ENCODE assay signal across 30 cellular contexts in genomic region chr6:149242883-149243282, GRCh38.
DNase-seq lines count a peak whose midpoint lies in the region; ATAC-seq, FAIRE-seq and TF ChIP-seq lines count a peak whose summit lies in the region.
"Had no signal": no experiment of that assay in that cellular context is flagged by ENCODE, and none has a peak within 500 bp of the region (broad histone marks: within the 10 kb centered on the region; RNA-seq: fewer than 3 reads in every experiment).

No MANE protein-coding gene starts in this region.

- H3K36me3 Mint-ChIP-seq in nephron (ENCODE audit: low read depth) = no peaks in the 10 kb centered on the region
- peaks cover 2% of the 10 kb centered on the region for H3K36me3 Mint-ChIP-seq in Calu3 (ENCODE audit: insufficient read depth, unreplicated experiment)
- H3K36me3 Mint-ChIP-seq: mesothelial cell of epicardium, naive B cell had no signal

- POLR2A ChIA-PET in K562 (lab: Yijun Ruan, JAX) = interaction anchor here (2.0 kb wide), 1 partner anchor 12 kb away, joined by 4 read pairs; no protein-coding TSS in a partner anchor

- H3K27ac Mint-ChIP-seq in nephron (peak overlapping the region in 2 of 3 experiments; percentile 31 to 61), Calu3 (ENCODE audit: unreplicated experiment) (no peak overlapping the region)
- H3K27ac Mint-ChIP-seq: activated CD4-positive, alpha-beta memory T cell treated with anti-CD3 and anti-CD28 coated beads for 36 hours; mesothelial cell of epicardium; naive B cell; T-helper 17 cell had no signal

- TF ChIP-seq EP300 in K562 (IDR thresholded peaks at IDR 0.05; ENCODE audit: low read length) = no peak

- FAIRE-seq in K562 (lab: Jason Lieb, UNC) = no peak
- FAIRE-seq: TTC549 had no signal

- DNase-seq in EH (ENCODE audit: low read depth) = peak; percentile 28
- peak; percentile 66 for DNase-seq in M059J (ENCODE audit: low read depth)
- no peak for DNase-seq in K562 (ENCODE audit: extremely low read depth in 1 of 4, low spot score in 3 of 4)
- no peak for DNase-seq in cardiac septum (ENCODE audit: low spot score)
- no peak for DNase-seq in body of pancreas
- DNase-seq in Calu3 = no peak
- DNase-seq: activated CD4-positive, alpha-beta memory T cell treated with anti-CD3 and anti-CD28 coated beads for 36 hours; activated naive CD4-positive, alpha-beta T cell treated with Interleukin-2 at 50 U/mL for 16 hours; adrenal gland; C1 segment of cervical spinal cord; colonic mucosa; effector memory CD4-positive, alpha-beta T cell; foreskin melanocyte; GDM1; H7; Karpas-422; naive B cell; NCI-H446; NCI-H774; stimulated activated CD4-positive, alpha-beta T cell treated with anti-CD3 and anti-CD28 coated beads, Interleukin-12 subunit alpha, Interleukin-12 subunit beta, amount 100 ng/mL, for 4 hours; stimulated activated CD4-positive, alpha-beta T cell treated with anti-CD3 and anti-CD28 coated beads, Interleukin-4, amount 100 ng/mL, for 1 hour; T-helper 17 cell; tibial artery had no signal

- H3K36me3 ChIP-seq in K562 (ENCODE audit: control insufficient read depth, insufficient read depth, low read length) (no peaks in the 10 kb centered on the region), body of pancreas (replicated peaks in 1 of 2; ENCODE audit: insufficient read depth in 1 of 2, low read depth in 2 of 2) (no peaks in the 10 kb centered on the region)
- H3K36me3 ChIP-seq: adrenal gland, colonic mucosa, prostate gland, tibial artery had no signal

- in situ Hi-C loops in K562 (cut with MboI) = no loop called here

- WGBS in K562 (ENCODE audit: insufficient coverage, low coverage, missing lambda C conversion rate) = 1% methylated on average over 5 of the region's 5 CpGs
- 78% methylated on average over 5 of the region's 5 CpGs for WGBS in body of pancreas, 2 donors

- H3K4me1 ChIP-seq in K562 (replicated peaks in 1 of 2; ENCODE audit: control insufficient read depth in 2 of 2, insufficient read depth in 2 of 2, low read length in 2 of 2) (peaks cover 0 to 10% of the 10 kb centered on the region in 2 experiments; a peak in 2 of 5 replicates), body of pancreas (no peaks in the 10 kb centered on the region)
- H3K4me1 ChIP-seq: adrenal gland, colonic mucosa, prostate gland, tibial artery had no signal

- intact Hi-C loops in K562 (cut with micrococcal nuclease) = no loop called here
- intact Hi-C loops in cardiac septum (cut with DNase I) = no loop called here
- intact Hi-C loops in body of pancreas (cut with DNase I) = no loop called here
- intact Hi-C loops in Calu3 (cut with micrococcal nuclease; ENCODE audit: unreplicated experiment) = no loop called here

- no peak for ATAC-seq in K562
- ATAC-seq in body of pancreas = no peak
- ATAC-seq: sciatic nerve, T-helper 17 cell had no signal

- no peak overlapping the region for H3K4me3 Mint-ChIP-seq in nephron
- no peak overlapping the region for H3K4me3 Mint-ChIP-seq in Calu3 (ENCODE audit: low read depth, unreplicated experiment)
- H3K4me3 Mint-ChIP-seq: activated CD4-positive, alpha-beta memory T cell treated with anti-CD3 and anti-CD28 coated beads for 36 hours; mesothelial cell of epicardium; naive B cell; T-helper 17 cell had no signal

- H3K4me3 ChIP-seq in K562 (no peak overlapping the region), body of pancreas (no peak overlapping the region)
- H3K4me3 ChIP-seq: adrenal gland, colonic mucosa, prostate gland, tibial artery had no signal

- no peak overlapping the region for H3K4me2 ChIP-seq in K562 (ENCODE audit: insufficient read depth, low read length)

- TF ChIP-seq CTCF in K562 (IDR thresholded peaks at IDR 0.05 in 2 of 3, conservative IDR thresholded peaks at IDR 0.05 in 1 of 3; ENCODE audit: insufficient read depth in 2 of 3, low read depth in 1 of 3, low read length in 3 of 3) = no peak
- no peak for TF ChIP-seq CTCF in nephron (IDR thresholded peaks at IDR 0.05; ENCODE audit: unreplicated experiment in 3 of 3)
- no peak for TF ChIP-seq CTCF in body of pancreas (IDR thresholded peaks at IDR 0.05)
- no peak for TF ChIP-seq CTCF in Calu3 (IDR thresholded peaks at IDR 0.05; ENCODE audit: unreplicated experiment)

- CTCF ChIA-PET in K562 (lab: Yijun Ruan, JAX; ENCODE audit: low intra/inter-chr PET ratio) (no interaction called here), Calu3 (lab: Charles Lee) (no interaction called here)

- BruUV-seq in K562 (replicated peaks; lab: Mats Ljungman, UMichigan) = no TSS peak
- BruUV-seq in Calu3 (replicated peaks; lab: Mats Ljungman, UMichigan) = no TSS peak

- no peaks in the 10 kb centered on the region for H4K20me1 ChIP-seq in K562 (replicated peaks; ENCODE audit: control insufficient read depth, insufficient read depth, low read length)

- TF ChIP-seq POLR2A in K562 (conservative IDR thresholded peaks at IDR 0.05) = no peak
- TF ChIP-seq POLR2A in body of pancreas (IDR thresholded peaks at IDR 0.05) = no peak

- peaks cover 4% of the 10 kb centered on the region for H3K27me3 Mint-ChIP-seq in nephron (ENCODE audit: low read depth)
- no peaks in the 10 kb centered on the region for H3K27me3 Mint-ChIP-seq in Calu3 (ENCODE audit: unreplicated experiment)
- H3K27me3 Mint-ChIP-seq: activated CD4-positive, alpha-beta memory T cell treated with anti-CD3 and anti-CD28 coated beads for 36 hours; naive B cell; T-helper 17 cell had no signal

- H3K4me1 Mint-ChIP-seq in nephron (peaks cover 10% of the 10 kb centered on the region), Calu3 (ENCODE audit: low read depth, unreplicated experiment) (no peaks in the 10 kb centered on the region)

- H3K27ac ChIP-seq in K562 (ENCODE audit: extremely low read depth, low read depth, low read length) (no peak overlapping the region), body of pancreas (no peak overlapping the region)
- H3K27ac ChIP-seq: adrenal gland, colonic mucosa, epithelial cell of prostate, HL-60, prostate gland, tibial artery had no signal

- peaks cover 6 to 18% of the 10 kb centered on the region in 2 experiments; a peak in 3 of 5 replicates for H3K27me3 ChIP-seq in K562 (ENCODE audit: control insufficient read depth in 2 of 2, insufficient read depth in 2 of 2, low read length in 2 of 2)
- H3K27me3 ChIP-seq in body of pancreas = no peaks in the 10 kb centered on the region
- H3K27me3 ChIP-seq: adrenal gland, colonic mucosa, tibial artery had no signal

- H3K79me2 ChIP-seq in K562 (ENCODE audit: control insufficient read depth, insufficient read depth, low read length) = no peaks in the 10 kb centered on the region

- TF ChIP-seq RAD21 in K562 (CRISPR knock-in tag; conservative IDR thresholded peaks at IDR 0.05 in 1 of 2, IDR thresholded peaks at IDR 0.05 in 1 of 2) = no peak

- H3K9me3 Mint-ChIP-seq in nephron = peaks cover 6% of the 10 kb centered on the region
- H3K9me3 Mint-ChIP-seq in Calu3 (ENCODE audit: low read depth, unreplicated experiment) = peaks cover 9% of the 10 kb centered on the region

- H2AFZ ChIP-seq in K562 (ENCODE audit: low read depth, low read length) = no peak overlapping the region

- H3K9ac ChIP-seq in K562 (ENCODE audit: insufficient read depth in 1 of 2, low read depth in 2 of 2, low read length in 2 of 2) = no peak overlapping the region

- H3K9me1 ChIP-seq in K562 (ENCODE audit: control insufficient read depth, insufficient read depth, low read length) = no peaks in the 10 kb centered on the region

- H3K9me3 ChIP-seq in K562 (replicated peaks; ENCODE audit: control insufficient read depth, insufficient read depth, low read depth, low read length) (no peaks in the 10 kb centered on the region), body of pancreas (no peaks in the 10 kb centered on the region)
- H3K9me3 ChIP-seq: colonic mucosa, prostate gland had no signal

TF ChIP-seq in K562, 482 proteins besides CTCF, POLR2A, EP300 and RAD21:
- TF ChIP-seq ATF3 (IDR thresholded peaks at IDR 0.05) (peak; percentile 58; the same call in 1 of the 2 replicates), ATF3 (CRISPR knock-in tag; conservative IDR thresholded peaks at IDR 0.05) (no peak), JUND (IDR thresholded peaks at IDR 0.05; ENCODE audit: borderline replicate concordance, low read depth, low read length) (peak; percentile 89), JUND (tag; IDR thresholded peaks at IDR 0.05; ENCODE audit: borderline replicate concordance, low read depth, low read length) (peak; percentile 87; the same call in 2 of the 3 replicates), FOSL1 (tag; conservative IDR thresholded peaks at IDR 0.05) (peak; percentile 87), MAFF (IDR thresholded peaks at IDR 0.05; ENCODE audit: low read length) (peak; percentile 5; the same call in 1 of the 2 replicates), FOXA3 (CRISPR knock-in tag; conservative IDR thresholded peaks at IDR 0.05 in 1 of 2, IDR thresholded peaks at IDR 0.05 in 1 of 2) (peak; percentile 91 to 94; a peak in 3 of 4 replicates), DACH1 (IDR thresholded peaks at IDR 0.05; ENCODE audit: partially characterized antibody) (no peak), MBD2 (IDR thresholded peaks at IDR 0.05; ENCODE audit: borderline replicate concordance, low read depth) (no peak), JUN (IDR thresholded peaks at IDR 0.05; ENCODE audit: borderline replicate concordance, low read depth, low read length) (peak; percentile 58; the same call in 1 of the 2 replicates), JUN (CRISPR knock-in tag; IDR thresholded peaks at IDR 0.05; ENCODE audit: borderline replicate concordance) (no peak), NFE2 (IDR thresholded peaks at IDR 0.05; ENCODE audit: low read depth) (0 out of 2 replicates have a peak, but pooled peaks have one; percentile 25), HBP1 (CRISPR knock-in tag; IDR thresholded peaks at IDR 0.05) (no peak), MAFK (IDR thresholded peaks at IDR 0.05; ENCODE audit: low read length) (peak; percentile 38; the same call in 1 of the 2 replicates)

Comparison
In these comparisons a context has a peak if more than half of its experiments do, and no peak if none do; other contexts are left out.
1. DNase-seq: peak in EH (single experiment) and M059J (single experiment); none in K562 (0 of 4), cardiac septum (single experiment), body of pancreas (0 of 4) and Calu3 (single experiment).